In genomic region chr5:42772265-42772993, GRCh38 we compare ENCODE assay signal across 23 cellular contexts. TPM values are rescaled to one million over a fixed set of nuclear protein-coding genes. Genes with fewer than 3 reads are reported as not detected.
DNase-seq lines count a peak whose midpoint lies in the region; ATAC-seq and TF ChIP-seq lines count a peak whose summit lies in the region.
"Had no signal": no experiment of that assay in that cellular context is flagged by ENCODE, and none has a peak within 500 bp of the region (broad histone marks: within the 10 kb centered on the region; RNA-seq: fewer than 3 reads in every experiment).

No MANE protein-coding gene starts in this region.

- no peak for ATAC-seq in activated CD8-positive, alpha-beta T cell treated with anti-CD3 and anti-CD28 coated beads, Interleukin-2, amount 10 ng/mL, durations not matched to agents 7 days and 5 days
- ATAC-seq: activated naive CD4-positive, alpha-beta T cell treated with anti-CD3 and anti-CD28 coated beads, Interleukin-2, amount 50 U/mL, for 72 hours; CD8-positive, alpha-beta T cell; stimulated activated naive CD8-positive, alpha-beta T cell treated with anti-CD3 and anti-CD28 coated beads, Interleukin-15, amount 100 ng/mL, for 72 hours; T-helper 17 cell had no signal

- intact Hi-C loops in Caco-2 (cut with micrococcal nuclease; ENCODE audit: unreplicated experiment) (no loop called here), posterior vena cava (cut with DNase I) (no loop called here)

- no peaks in the 10 kb centered on the region for H3K9me3 ChIP-seq in Caco-2

- peak overlapping the region; percentile 37 for H3K4me3 Mint-ChIP-seq in Caco-2 (ENCODE audit: unreplicated experiment)
- H3K4me3 Mint-ChIP-seq in activated CD8-positive, alpha-beta T cell treated with anti-CD3 and anti-CD28 coated beads, Interleukin-2, amount 10 ng/mL, durations not matched to agents 7 days and 5 days: no peak overlapping the region
- H3K4me3 Mint-ChIP-seq: activated CD4-positive, alpha-beta memory T cell treated with anti-CD3 and anti-CD28 coated beads for 36 hours; CD8-positive, alpha-beta T cell; HFFc6; nephron progenitor cell; stimulated activated naive CD8-positive, alpha-beta T cell treated with anti-CD3 and anti-CD28 coated beads, Interleukin-15, amount 100 ng/mL, for 72 hours; T-helper 17 cell had no signal

- DNase-seq in Caco-2: no peak
- peak; percentile 57 for DNase-seq in SK-MEL-5 (ENCODE audit: low read depth, low spot score)
- peak; percentile 89 for DNase-seq in fibroblast of the aortic adventitia (ENCODE audit: low read depth)
- peak; percentile 68 for DNase-seq in posterior vena cava (ENCODE audit: low spot score)
- no peak for DNase-seq in AG08395 (ENCODE audit: low spot score)
- DNase-seq in GF-D8 (lab: John Stamatoyannopoulos, UW): no peak
- DNase-seq in activated CD8-positive, alpha-beta T cell treated with anti-CD3 and anti-CD28 coated beads, Interleukin-2, amount 10 ng/mL, durations not matched to agents 7 days and 5 days: no peak
- no peak for DNase-seq in NCI-H1092 (lab: John Stamatoyannopoulos, UW)
- DNase-seq: activated CD4-positive, alpha-beta memory T cell treated with anti-CD3 and anti-CD28 coated beads for 36 hours; activated T-cell treated with anti-CD3 and anti-CD28 coated beads, Interleukin-2, amount 50 U/mL, for 1 hour; brain microvascular endothelial cell; CD8-positive, alpha-beta T cell; DND-41; dorsolateral prefrontal cortex; HFFc6; NCI-H226; nephron progenitor cell; SIG-M5; stimulated activated naive CD8-positive, alpha-beta T cell treated with anti-CD3 and anti-CD28 coated beads, Interleukin-15, amount 100 ng/mL, for 72 hours; T-helper 17 cell; WERI-Rb-1 had no signal

- BruUV-seq in Caco-2 (replicated peaks; lab: Mats Ljungman, UMichigan): no TSS peak

- H3K9me3 Mint-ChIP-seq in Caco-2 (ENCODE audit: unreplicated experiment): peaks cover 21% of the 10 kb centered on the region
- no peaks in the 10 kb centered on the region for H3K9me3 Mint-ChIP-seq in activated CD8-positive, alpha-beta T cell treated with anti-CD3 and anti-CD28 coated beads, Interleukin-2, amount 10 ng/mL, durations not matched to agents 7 days and 5 days (ENCODE audit: insufficient read depth)
- H3K9me3 Mint-ChIP-seq: activated CD4-positive, alpha-beta memory T cell treated with anti-CD3 and anti-CD28 coated beads for 36 hours; activated naive CD4-positive, alpha-beta T cell treated with anti-CD3 and anti-CD28 coated beads, Interleukin-2, amount 50 U/mL, for 72 hours; CD8-positive, alpha-beta T cell; HFFc6; stimulated activated naive CD8-positive, alpha-beta T cell treated with anti-CD3 and anti-CD28 coated beads, Interleukin-15, amount 100 ng/mL, for 72 hours had no signal

- H3K36me3 ChIP-seq in Caco-2 (ENCODE audit: control insufficient read depth, insufficient read depth, low read length): no peaks in the 10 kb centered on the region
- H3K36me3 ChIP-seq: brain microvascular endothelial cell, WERI-Rb-1 had no signal

- H3K4me3 ChIP-seq in Caco-2 (ENCODE audit: low read depth, low read length) (no peak overlapping the region), fibroblast of the aortic adventitia (ENCODE audit: low read depth, low read length) (peak overlapping the region; percentile 2)
- H3K4me3 ChIP-seq: dorsolateral prefrontal cortex had no signal

- in situ Hi-C loops in SK-MEL-5 (cut with HindIII; ENCODE audit: low pct_unique_long_range_greater_than_20kb, low sequenced_read_pairs): no loop called here

- peaks cover 20% of the 10 kb centered on the region for H3K4me1 Mint-ChIP-seq in Caco-2 (ENCODE audit: low read depth, unreplicated experiment)
- H3K4me1 Mint-ChIP-seq in activated CD8-positive, alpha-beta T cell treated with anti-CD3 and anti-CD28 coated beads, Interleukin-2, amount 10 ng/mL, durations not matched to agents 7 days and 5 days (ENCODE audit: low read depth): no peaks in the 10 kb centered on the region
- H3K4me1 Mint-ChIP-seq: nephron progenitor cell; stimulated activated naive CD8-positive, alpha-beta T cell treated with anti-CD3 and anti-CD28 coated beads, Interleukin-15, amount 100 ng/mL, for 72 hours had no signal

- H3K27ac Mint-ChIP-seq in Caco-2 (ENCODE audit: unreplicated experiment): no peak overlapping the region
- no peak overlapping the region for H3K27ac Mint-ChIP-seq in activated CD8-positive, alpha-beta T cell treated with anti-CD3 and anti-CD28 coated beads, Interleukin-2, amount 10 ng/mL, durations not matched to agents 7 days and 5 days
- H3K27ac Mint-ChIP-seq: activated CD4-positive, alpha-beta memory T cell treated with anti-CD3 and anti-CD28 coated beads for 36 hours; activated naive CD4-positive, alpha-beta T cell treated with anti-CD3 and anti-CD28 coated beads, Interleukin-2, amount 50 U/mL, for 72 hours; CD8-positive, alpha-beta T cell; HFFc6; nephron progenitor cell; stimulated activated naive CD8-positive, alpha-beta T cell treated with anti-CD3 and anti-CD28 coated beads, Interleukin-15, amount 100 ng/mL, for 72 hours; T-helper 17 cell had no signal

- TF ChIP-seq CTCF in Caco-2 (IDR thresholded peaks at IDR 0.05; ENCODE audit: insufficient read depth in 1 of 2, low read depth in 1 of 2, low read length in 1 of 2, severe bottlenecking in 1 of 2, unreplicated experiment in 1 of 2) (no peak), fibroblast of the aortic adventitia (IDR thresholded peaks at IDR 0.05; ENCODE audit: insufficient read depth, low read length) (no peak)

- H3K27me3 Mint-ChIP-seq in Caco-2 (ENCODE audit: insufficient read depth, unreplicated experiment): no peaks in the 10 kb centered on the region
- peaks cover 2% of the 10 kb centered on the region for H3K27me3 Mint-ChIP-seq in activated CD8-positive, alpha-beta T cell treated with anti-CD3 and anti-CD28 coated beads, Interleukin-2, amount 10 ng/mL, durations not matched to agents 7 days and 5 days (ENCODE audit: low read depth)

- peaks cover 12% of the 10 kb centered on the region for H3K4me1 ChIP-seq in Caco-2

- POLR2A ChIA-PET in Caco-2 (lab: Charles Lee): no interaction called here
- POLR2A ChIA-PET in activated CD8-positive, alpha-beta T cell treated with anti-CD3 and anti-CD28 coated beads, Interleukin-2, amount 10 ng/mL, durations not matched to agents 7 days and 5 days (lab: Charles Lee): no interaction called here

- no peaks in the 10 kb centered on the region for H3K36me3 Mint-ChIP-seq in Caco-2 (ENCODE audit: insufficient read depth, unreplicated experiment)
- peaks cover 2% of the 10 kb centered on the region for H3K36me3 Mint-ChIP-seq in activated CD8-positive, alpha-beta T cell treated with anti-CD3 and anti-CD28 coated beads, Interleukin-2, amount 10 ng/mL, durations not matched to agents 7 days and 5 days (ENCODE audit: low read depth)
- H3K36me3 Mint-ChIP-seq: activated naive CD4-positive, alpha-beta T cell treated with anti-CD3 and anti-CD28 coated beads, Interleukin-2, amount 50 U/mL, for 72 hours had no signal

- CTCF ChIA-PET in Caco-2 (lab: Charles Lee): interaction anchor here (1.2 kb wide), 1 partner anchor 117 kb away, joined by 8 read pairs; no protein-coding TSS in a partner anchor
- CTCF ChIA-PET in activated CD8-positive, alpha-beta T cell treated with anti-CD3 and anti-CD28 coated beads, Interleukin-2, amount 10 ng/mL, durations not matched to agents 7 days and 5 days (lab: Charles Lee): interaction anchor here (1.1 kb wide), 1 partner anchor 117 kb away, joined by 3 read pairs; no protein-coding TSS in a partner anchor

- no peaks in the 10 kb centered on the region for H3K27me3 ChIP-seq in Caco-2 (replicated peaks; ENCODE audit: control insufficient read depth, insufficient read depth, low read length)
- H3K27me3 ChIP-seq: brain microvascular endothelial cell had no signal

RNA-seq across cellular contexts. Expression of gene CCDC152, which starts 15.8 kb away (rescaled TPM):
- total RNA-seq in Caco-2 (2022) (not detected in 2 replicates), fibroblast of the aortic adventitia (ENCODE audit: low replicate concordance) (3.4 and 5.8 TPM in 2 replicates), posterior vena cava (1 to 10 TPM in 1 of 2 donors, under 1 TPM in 1; 0.90 to 2.3 TPM)
- total RNA-seq in SK-MEL-5 (2014; rRNA removed; shearing (Covaris generic)): 0.45 and 0.92 TPM in 2 replicates
- polyA plus RNA-seq in SK-MEL-5 (2015; cell fraction: cytosol; rRNA removed): 0.23 and 0.49 TPM in 2 replicates
- 0.37 and 0.79 TPM in 2 replicates for polyA plus RNA-seq in SK-MEL-5 (2015; cell fraction: nucleus; rRNA removed)
- total RNA-seq in activated CD8-positive, alpha-beta T cell treated with anti-CD3 and anti-CD28 coated beads, Interleukin-2, amount 10 ng/mL, durations not matched to agents 7 days and 5 days: 1 to 10 TPM; 6.5 to 7.0 TPM
- total RNA-seq: HT1080 had no signal

RNA-seq across cellular contexts. Expression of gene SELENOP, which starts 39.3 kb away (rescaled TPM):
- total RNA-seq in Caco-2 (2022) (114 and 153 TPM in 2 replicates), fibroblast of the aortic adventitia (ENCODE audit: low replicate concordance) (58.1 and 119 TPM in 2 replicates), posterior vena cava (100 to 1,000 TPM; 165 to 332 TPM)
- total RNA-seq in SK-MEL-5 (2014; rRNA removed; shearing (Covaris generic)): 5.3 and 7.2 TPM in 2 replicates
- polyA plus RNA-seq in SK-MEL-5 (2015; cell fraction: cytosol; rRNA removed): 3.4 and 5.4 TPM in 2 replicates
- polyA plus RNA-seq in SK-MEL-5 (2015; cell fraction: nucleus; rRNA removed): 1.3 and 1.9 TPM in 2 replicates
- total RNA-seq in activated CD8-positive, alpha-beta T cell treated with anti-CD3 and anti-CD28 coated beads, Interleukin-2, amount 10 ng/mL, durations not matched to agents 7 days and 5 days: under 1 TPM in 1 of 2 experiments, not detected in 1; 0.55 TPM
- total RNA-seq: activated CD4-positive, alpha-beta memory T cell treated with anti-CD3 and anti-CD28 coated beads for 36 hours; activated naive CD4-positive, alpha-beta T cell treated with anti-CD3 and anti-CD28 coated beads, Interleukin-2, amount 50 U/mL, for 72 hours; HT1080 had no signal

Comparison
In these comparisons a context has a peak if more than half of its experiments do, and no peak if none do; other contexts are left out.
1. DNase-seq: peak in SK-MEL-5 (single experiment), fibroblast of the aortic adventitia (single experiment) and posterior vena cava (single experiment); none in Caco-2 (0 of 2), AG08395 (single experiment), GF-D8 (single experiment), activated CD8-positive, alpha-beta T cell treated with anti-CD3 and anti-CD28 coated beads, Interleukin-2, amount 10 ng/mL, durations not matched to agents 7 days and 5 days (single experiment) and NCI-H1092 (single experiment).